ENCODE assay signal across 27 cellular contexts in the genomic region with DNA sequence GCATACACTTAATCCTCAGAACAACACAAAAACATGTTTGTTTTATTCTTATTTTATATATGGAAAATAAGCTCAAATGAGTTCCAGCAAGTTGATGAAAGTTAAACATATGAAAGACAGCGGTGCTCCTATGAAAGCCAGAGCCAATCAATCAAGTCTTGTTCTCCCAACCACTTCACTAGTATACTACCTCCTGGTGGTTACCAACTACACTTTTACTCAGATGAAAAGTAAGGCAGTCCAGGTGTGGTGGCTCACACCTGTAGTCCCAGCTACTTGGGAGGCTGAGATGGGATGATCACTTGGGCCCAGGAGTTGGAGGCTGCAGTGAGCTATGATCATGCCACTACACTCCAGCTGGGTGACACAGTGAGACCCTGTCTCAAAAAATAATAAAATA.
"Had no signal": no experiment of that assay in that cellular context is flagged by ENCODE, and none has a peak within 500 bp of the region (broad histone marks: within the 10 kb centered on the region; RNA-seq: fewer than 3 reads in every experiment).

No MANE protein-coding gene starts in this region.

- H3K27ac Mint-ChIP-seq: immature natural killer cell; natural killer cell; stimulated activated effector memory CD8-positive, alpha-beta T cell treated with anti-CD3 and anti-CD28 coated beads, Interleukin-12 subunit alpha, Interleukin-12 subunit beta, amount 100 ng/mL, for 72 hours had no signal

- H3K4me3 ChIP-seq: coronary artery, esophagus squamous epithelium, lower lobe of right lung, pancreas, smooth muscle cell, stomach, thyroid gland, vagina had no signal

- ATAC-seq: left colon; left ventricle myocardium superior; lower lobe of right lung; natural killer cell; pancreas; sciatic nerve; stimulated activated effector memory CD8-positive, alpha-beta T cell treated with anti-CD3 and anti-CD28 coated beads, Interleukin-12 subunit alpha, Interleukin-12 subunit beta, amount 100 ng/mL, for 72 hours had no signal

- H3K4me3 Mint-ChIP-seq: immature natural killer cell; natural killer cell; stimulated activated effector memory CD8-positive, alpha-beta T cell treated with anti-CD3 and anti-CD28 coated beads, Interleukin-12 subunit alpha, Interleukin-12 subunit beta, amount 100 ng/mL, for 72 hours had no signal

- H3K4me2 ChIP-seq: smooth muscle cell had no signal

- H3K36me3 ChIP-seq: esophagus squamous epithelium, lower lobe of right lung, pancreas, thyroid gland, vagina had no signal

- H3K27ac ChIP-seq: coronary artery, esophagus squamous epithelium, lower lobe of right lung, pancreas, vagina had no signal

- H3K4me1 ChIP-seq: esophagus squamous epithelium, vagina had no signal

- H3K36me3 Mint-ChIP-seq: immature natural killer cell; natural killer cell; stimulated activated effector memory CD8-positive, alpha-beta T cell treated with anti-CD3 and anti-CD28 coated beads, Interleukin-12 subunit alpha, Interleukin-12 subunit beta, amount 100 ng/mL, for 72 hours had no signal

- H3K4me1 Mint-ChIP-seq: immature natural killer cell; natural killer cell; stimulated activated effector memory CD8-positive, alpha-beta T cell treated with anti-CD3 and anti-CD28 coated beads, Interleukin-12 subunit alpha, Interleukin-12 subunit beta, amount 100 ng/mL, for 72 hours had no signal

- H3K9me3 ChIP-seq: esophagus squamous epithelium, lower lobe of right lung, pancreas, stomach, thyroid gland, vagina had no signal

- FAIRE-seq: endometrium, frontal cortex, pancreas had no signal

- DNase-seq: dermis blood vessel endothelial cell; effector memory CD4-positive, alpha-beta T cell; erythroblast; esophagus squamous epithelium; immature natural killer cell; islet precursor cell; kidney glomerular epithelial cell; left colon; left ventricle myocardium superior; lower lobe of right lung; natural killer cell; occipital lobe; pancreas; stimulated activated CD4-positive, alpha-beta T cell treated with anti-CD3 and anti-CD28 coated beads, Interleukin-12 subunit alpha, Interleukin-12 subunit beta, amount 100 ng/mL, for 4 hours; stimulated activated CD4-positive, alpha-beta T cell treated with anti-CD3 and anti-CD28 coated beads, Interleukin-1b, Interleukin-23, amount 100 ng/mL, for 48 hours; stimulated activated CD4-positive, alpha-beta T cell treated with anti-CD3 and anti-CD28 coated beads, Interleukin-4, amount 100 ng/mL, for 24 hours; stimulated activated naive CD4-positive, alpha-beta T cell treated with Interleukin-2 at 50 U/mL for 16 hours; stomach; thyroid gland; trophoblast cell had no signal

- H3K27me3 ChIP-seq: esophagus squamous epithelium, pancreas, stomach, thyroid gland, vagina had no signal
